In genomic region chr13:90867336-90867683, GRCh38 we compare ENCODE assay signal across 8 cellular contexts.
DNase-seq lines count a peak whose midpoint lies in the region; ATAC-seq, FAIRE-seq and TF ChIP-seq lines count a peak whose summit lies in the region.

No MANE protein-coding gene starts in this region.

- no peak overlapping the region for H4K8ac ChIP-seq in mesendoderm (ENCODE audit: low read depth, low read length)

- peak; percentile 60 for DNase-seq in AG08395 (ENCODE audit: low spot score)
- peak; percentile 8 for DNase-seq in GM12891 (ENCODE audit: insufficient read length, low spot score)
- peak; percentile 51 for DNase-seq in MG63
- DNase-seq in RPMI8226, result peak; percentile 60
- peak; percentile 71 for DNase-seq in ecto neural progenitor cell (ENCODE audit: low spot score)
- peak; percentile 87 for DNase-seq in mesendoderm
- DNase-seq in GM19240 (ENCODE audit: insufficient read length, low spot score), result no peak

- no peak overlapping the region for H3K23ac ChIP-seq in mesendoderm (ENCODE audit: low read length)

- no CpG with 5 or more reads among the region's 4 CpGs for WGBS in mesendoderm (ENCODE audit: extremely low coverage, insufficient coverage, low lambda C conversion rate)

- H2BK120ac ChIP-seq in mesendoderm (ENCODE audit: low read depth, low read length), result no peak overlapping the region

- peak; percentile 99 for ATAC-seq in HG02610 (IDR thresholded peaks at IDR 0.05; ENCODE audit: unreplicated experiment)

- H3K27ac ChIP-seq in mesendoderm (ENCODE audit: low read depth, low read length), result no peak overlapping the region

- H2BK5ac ChIP-seq in mesendoderm (ENCODE audit: low read length), result no peak overlapping the region

- H3K56ac ChIP-seq in mesendoderm (ENCODE audit: low read length), result no peak overlapping the region

- H3K79me1 ChIP-seq in mesendoderm (ENCODE audit: low read length), result no peaks in the 10 kb centered on the region

- no peaks in the 10 kb centered on the region for H3K36me3 ChIP-seq in MG63
- no peaks in the 10 kb centered on the region for H3K36me3 ChIP-seq in mesendoderm (ENCODE audit: control insufficient read depth, insufficient read depth, low read length)

- H3K27me3 ChIP-seq in MG63 (no peaks in the 10 kb centered on the region), mesendoderm (ENCODE audit: insufficient read depth, low read length, poor library complexity) (no peaks in the 10 kb centered on the region)

- H4K5ac ChIP-seq in mesendoderm (ENCODE audit: low read length), result no peak overlapping the region

- H3K79me2 ChIP-seq in mesendoderm (ENCODE audit: control insufficient read depth, insufficient read depth, low read length), result no peaks in the 10 kb centered on the region

- H3K4me2 ChIP-seq in mesendoderm (ENCODE audit: low read length), result no peak overlapping the region

- H3K4me3 ChIP-seq in MG63, result no peak overlapping the region
- no peak overlapping the region for H3K4me3 ChIP-seq in mesendoderm (ENCODE audit: low read length)

- no peaks in the 10 kb centered on the region for H3K4me1 ChIP-seq in mesendoderm (ENCODE audit: control insufficient read depth, low read depth, low read length)

- H2BK15ac ChIP-seq in mesendoderm (replicated peaks; ENCODE audit: low read depth), result no peak overlapping the region

- H3K18ac ChIP-seq in mesendoderm (ENCODE audit: low read length), result no peak overlapping the region

- H3K9me3 ChIP-seq in MG63, result no peaks in the 10 kb centered on the region

- peak; percentile 96 for FAIRE-seq in GM12891 (lab: Jason Lieb, UNC)

- no peak overlapping the region for H3K4ac ChIP-seq in mesendoderm (ENCODE audit: low read depth, low read length)

- no peak for TF ChIP-seq POLR2A in GM12891 (IDR thresholded peaks at IDR 0.05; ENCODE audit: low read depth, low read length)

- H3K9ac ChIP-seq in mesendoderm (ENCODE audit: low read length), result no peak overlapping the region

- H2AK5ac ChIP-seq in mesendoderm (ENCODE audit: low read length), result no peak overlapping the region

TF ChIP-seq in GM12891, 5 proteins besides CTCF, POLR2A, EP300 and RAD21:
- TF ChIP-seq PAX5 (IDR thresholded peaks at IDR 0.05; ENCODE audit: insufficient read depth, low read length, severe bottlenecking) (peak; percentile 61), POLR2AphosphoS5 (IDR thresholded peaks at IDR 0.05; ENCODE audit: low read depth, low read length) (no peak), SPI1 (IDR thresholded peaks at IDR 0.05; ENCODE audit: low read depth, low read length) (no peak), TAF1 (IDR thresholded peaks at IDR 0.05; ENCODE audit: low read depth, low read length) (no peak), POU2F2 (IDR thresholded peaks at IDR 0.05; ENCODE audit: low read depth, low read length) (no peak)
